Comparison of ENCODE assay signal across 8 cellular contexts in genomic region chr6:108526739-108527174, GRCh38. TPM values are rescaled to one million over a fixed set of nuclear protein-coding genes. Genes with fewer than 3 reads are reported as not detected.
DNase-seq lines count a peak whose midpoint lies in the region; ATAC-seq and TF ChIP-seq lines count a peak whose summit lies in the region.

No MANE protein-coding gene starts in this region.

- peak; percentile 48 for DNase-seq in NCI-H2029 treated with DMSO at 0.1 percent for 48 hours (lab: John Stamatoyannopoulos, UW)
- DNase-seq in NCI-H2029 (lab: John Stamatoyannopoulos, UW), result no peak
- peak; percentile 69 for DNase-seq in NB4 (ENCODE audit: low read depth)
- DNase-seq in astrocyte of the spinal cord (ENCODE audit: low read depth, low spot score), result peak; percentile 46
- DNase-seq in iris pigment epithelial cell (ENCODE audit: low read depth), result peak; percentile 51
- no peak for DNase-seq in tibial artery
- DNase-seq in mucosa of gallbladder (ENCODE audit: low spot score), result no peak

- H3K4me3 ChIP-seq in NB4 (ENCODE audit: low read depth, low read length) (no peak overlapping the region), astrocyte of the spinal cord (ENCODE audit: low read depth, low read length) (no peak overlapping the region), tibial artery (no peak overlapping the region)

- in situ Hi-C loops in astrocyte of the spinal cord (cut with HindIII; ENCODE audit: low sequenced_read_pairs), result no loop called here

- peaks cover 0 to 3% of the 10 kb centered on the region in 2 donors for H3K27me3 ChIP-seq in tibial artery

- TF ChIP-seq CTCF in NB4 (IDR thresholded peaks at IDR 0.05; ENCODE audit: low read depth, low read length), result peak; percentile 83
- peak; percentile 77 for TF ChIP-seq CTCF in astrocyte of the spinal cord (IDR thresholded peaks at IDR 0.05; ENCODE audit: low read depth, low read length)
- peak; percentile 76 to 86 for TF ChIP-seq CTCF in tibial artery (IDR thresholded peaks at IDR 0.05)

- H3K4me1 ChIP-seq in tibial artery, result no peaks in the 10 kb centered on the region

- H3K9me3 ChIP-seq in tibial artery, result no peaks in the 10 kb centered on the region

- no peak overlapping the region for H3K27ac ChIP-seq in tibial artery

- no peak for TF ChIP-seq POLR2A in NB4 (IDR thresholded peaks at IDR 0.05; ENCODE audit: extremely low read depth, insufficient read length)

- ATAC-seq in GM21528 (IDR thresholded peaks at IDR 0.05; ENCODE audit: low FRiP score, unreplicated experiment), result no peak

- H3K36me3 ChIP-seq in tibial artery, result peaks cover 0 to 4% (median 0%) of the 10 kb centered on the region in 3 donors

- intact Hi-C loops in tibial artery (cut with DNase I; ENCODE audit: low total_unique reads), result loop anchor here (5.0 kb wide), 1 partner anchor 414 kb away; no protein-coding TSS in a partner anchor

RNA-seq across cellular contexts. Expression of gene FOXO3, which starts 34.0 kb away (rescaled TPM):
- 71.4 TPM for total RNA-seq in mucosa of gallbladder

Comparison
In these comparisons a context has a peak if more than half of its experiments do, and no peak if none do; other contexts are left out.
1. DNase-seq: peak in NCI-H2029 treated with DMSO at 0.1 percent for 48 hours (single experiment), NB4 (single experiment), astrocyte of the spinal cord (single experiment) and iris pigment epithelial cell (single experiment); none in NCI-H2029 (single experiment), tibial artery (0 of 2) and mucosa of gallbladder (single experiment).
2. Peak in every context shown above with its lines, with median percentiles within 50 percentile points of each other: CTCF ChIP-seq.